In genomic region chr12:131831021-131831571, GRCh38 we compare ENCODE assay signal across 9 cellular contexts. TPM values are rescaled to one million over a fixed set of nuclear protein-coding genes. Genes with fewer than 3 reads are reported as not detected.
DNase-seq lines count a peak whose midpoint lies in the region; ATAC-seq and TF ChIP-seq lines count a peak whose summit lies in the region.
"Had no signal": no experiment of that assay in that cellular context is flagged by ENCODE, and none has a peak within 500 bp of the region (broad histone marks: within the 10 kb centered on the region; RNA-seq: fewer than 3 reads in every experiment).

No MANE protein-coding gene starts in this region.

- TF ChIP-seq POLR2A in ovary (IDR thresholded peaks at IDR 0.05): no peak

- intact Hi-C loops in activated CD4-positive, alpha-beta T cell treated with anti-CD3 and anti-CD28 coated beads, Interleukin-2, amount 10 ng/mL, durations not matched to agents 24 days and 14 days (cut with micrococcal nuclease): loop anchor here (5.0 kb wide), 1 partner anchor 116 kb away; the partner anchor contains the start of gene EP400
- intact Hi-C loops in ovary (cut with DNase I): loop anchor here in 3 of 4 donors (5.0 to 10.0 kb wide), 4 partner anchors 66 to 916 kb away; no protein-coding TSS in a partner anchor

- H3K9me3 Mint-ChIP-seq in activated CD4-positive, alpha-beta T cell treated with anti-CD3 and anti-CD28 coated beads, Interleukin-2, amount 10 ng/mL, durations not matched to agents 24 days and 14 days: no peaks in the 10 kb centered on the region

- peaks cover 3% of the 10 kb centered on the region for H3K79me2 ChIP-seq in fibroblast of lung (ENCODE audit: control insufficient read depth, insufficient read depth, low read length)

- peak overlapping the region; percentile 33 for H3K9ac ChIP-seq in fibroblast of lung (ENCODE audit: insufficient read depth, low read length)

- peak overlapping the region; percentile 62 for H3K4me3 Mint-ChIP-seq in activated CD4-positive, alpha-beta T cell treated with anti-CD3 and anti-CD28 coated beads, Interleukin-2, amount 10 ng/mL, durations not matched to agents 24 days and 14 days

- TF ChIP-seq EP300 in ovary (IDR thresholded peaks at IDR 0.05): no peak

- H3K27me3 Mint-ChIP-seq in activated CD4-positive, alpha-beta T cell treated with anti-CD3 and anti-CD28 coated beads, Interleukin-2, amount 10 ng/mL, durations not matched to agents 24 days and 14 days: peaks cover 38% of the 10 kb centered on the region

- no peaks in the 10 kb centered on the region for H4K20me1 ChIP-seq in fibroblast of lung (ENCODE audit: control insufficient read depth, extremely low read depth, insufficient read depth, low read length)

- no peaks in the 10 kb centered on the region for H3K36me3 Mint-ChIP-seq in activated CD4-positive, alpha-beta T cell treated with anti-CD3 and anti-CD28 coated beads, Interleukin-2, amount 10 ng/mL, durations not matched to agents 24 days and 14 days (ENCODE audit: low read depth)

- H3K27ac ChIP-seq in fibroblast of lung (ENCODE audit: insufficient read depth, low read length) (peak overlapping the region; percentile 43), ovary (peak overlapping the region; percentile 62 to 75)

- peak overlapping the region; percentile 23 for H2AFZ ChIP-seq in fibroblast of lung (ENCODE audit: low read length)

- no peaks in the 10 kb centered on the region for H3K27me3 ChIP-seq in fibroblast of lung (ENCODE audit: control insufficient read depth, insufficient read depth, low read length)
- H3K27me3 ChIP-seq in ovary: no peaks in the 10 kb centered on the region

- DNase-seq in stimulated activated CD4-positive, alpha-beta T cell treated with anti-CD3 and anti-CD28 coated beads, Interleukin-12 subunit alpha, Interleukin-12 subunit beta, amount 100 ng/mL, for 4 hours: peak; percentile 34
- DNase-seq in stimulated activated CD4-positive, alpha-beta T cell treated with anti-CD3 and anti-CD28 coated beads, Interleukin-1b, Interleukin-23, amount 100 ng/mL, for 48 hours: no peak
- DNase-seq in activated CD4-positive, alpha-beta T cell treated with anti-CD3 and anti-CD28 coated beads, Interleukin-2, amount 10 ng/mL, durations not matched to agents 24 days and 14 days: peak; percentile 66
- DNase-seq in fibroblast of lung (ENCODE audit: low read depth in 2 of 2) (peak; percentile 16 to 21), ovary (peak in 2 of 5 donors; percentile 61 to 66), NOMO-1 treated with dmso at 0.1 percent for 144 hours (lab: John Stamatoyannopoulos, UW; ENCODE audit: unreplicated experiment) (no peak), HUDEP-2 (lab: John Stamatoyannopoulos, UW; ENCODE audit: unreplicated experiment in 76 of 76) (no peak)

- peaks cover 5% of the 10 kb centered on the region for H3K4me1 Mint-ChIP-seq in activated CD4-positive, alpha-beta T cell treated with anti-CD3 and anti-CD28 coated beads, Interleukin-2, amount 10 ng/mL, durations not matched to agents 24 days and 14 days

- H3K4me3 ChIP-seq in fibroblast of lung (replicated peaks in 1 of 4; ENCODE audit: control extremely low read depth in 1 of 4, insufficient read depth in 1 of 4, low read depth in 3 of 4, low read length in 4 of 4) (peak overlapping the region; percentile 59 to 67 (median 64)), ovary (peak overlapping the region; percentile 38)

- H3K9me3 ChIP-seq in fibroblast of lung (ENCODE audit: control insufficient read depth, insufficient read depth, low read depth, low read length) (no peaks in the 10 kb centered on the region), ovary (no peaks in the 10 kb centered on the region)
- H3K9me3 ChIP-seq: adrenal gland had no signal

- H3K4me1 ChIP-seq in fibroblast of lung (ENCODE audit: control insufficient read depth, extremely low read depth, insufficient read depth, low read length) (no peaks in the 10 kb centered on the region), ovary (ENCODE audit: insufficient read depth) (peaks cover 8% of the 10 kb centered on the region)

- H3K36me3 ChIP-seq in fibroblast of lung (ENCODE audit: control insufficient read depth, insufficient read depth, low read length) (no peaks in the 10 kb centered on the region), ovary (no peaks in the 10 kb centered on the region)
- H3K36me3 ChIP-seq: adrenal gland had no signal

- H3K4me2 ChIP-seq in fibroblast of lung (ENCODE audit: extremely low read depth, insufficient read depth, low read length): peak overlapping the region; percentile 89

- H3K27ac Mint-ChIP-seq in activated CD4-positive, alpha-beta T cell treated with anti-CD3 and anti-CD28 coated beads, Interleukin-2, amount 10 ng/mL, durations not matched to agents 24 days and 14 days: no peak overlapping the region

- 1 to 2% (median 1%) methylated on average over 24 to 25 of the region's 25 CpGs for WGBS in ovary, 3 donors

- TF ChIP-seq CTCF in fibroblast of lung (conservative IDR thresholded peaks at IDR 0.05 in 1 of 2, IDR thresholded peaks at IDR 0.05 in 1 of 2; ENCODE audit: low read depth in 1 of 2, low read length in 2 of 2) (no peak), ovary (IDR thresholded peaks at IDR 0.05) (no peak)

- ATAC-seq in GM21723 (IDR thresholded peaks at IDR 0.05; ENCODE audit: unreplicated experiment): no peak

RNA-seq across cellular contexts. Expression of gene MMP17, which starts 2.9 kb away (rescaled TPM):
- total RNA-seq in activated CD4-positive, alpha-beta T cell treated with anti-CD3 and anti-CD28 coated beads, Interleukin-2, amount 10 ng/mL, durations not matched to agents 24 days and 14 days: 0.52 and 0.89 TPM in 2 replicates
- 10.8 and 13.5 TPM in 2 replicates for total RNA-seq in fibroblast of lung
- polyA plus RNA-seq in fibroblast of lung: 3.2 and 5.2 TPM in 2 replicates
- 6.0 and 13.0 TPM in 2 replicates for polyA plus RNA-seq in fibroblast of lung (2012)
- polyA minus RNA-seq in fibroblast of lung (ENCODE audit: low replicate concordance): 7.1 and 9.2 TPM in 2 replicates
- total RNA-seq in ovary: 10 to 100 TPM in 5 of 7 donors, 1 to 10 TPM in 2; 9.3 to 15.6 (median 13.3) TPM
- 10 to 100 TPM in 1 of 2 donors, under 1 TPM in 1; 0.78 to 15.5 TPM for polyA plus RNA-seq in ovary

Comparison
In these comparisons a context has a peak if more than half of its experiments do, and no peak if none do; other contexts are left out.
1. DNase-seq: peak in stimulated activated CD4-positive, alpha-beta T cell treated with anti-CD3 and anti-CD28 coated beads, Interleukin-12 subunit alpha, Interleukin-12 subunit beta, amount 100 ng/mL, for 4 hours (single experiment), activated CD4-positive, alpha-beta T cell treated with anti-CD3 and anti-CD28 coated beads, Interleukin-2, amount 10 ng/mL, durations not matched to agents 24 days and 14 days (single experiment) and fibroblast of lung (2 of 2); none in stimulated activated CD4-positive, alpha-beta T cell treated with anti-CD3 and anti-CD28 coated beads, Interleukin-1b, Interleukin-23, amount 100 ng/mL, for 48 hours (single experiment), NOMO-1 treated with dmso at 0.1 percent for 144 hours (single experiment) and HUDEP-2 (0 of 76).